ENCODE assay signal across 1 cellular context in genomic region chr19:40445637-40445944, GRCh38.
TF ChIP-seq lines count a peak whose summit lies in the region.

No MANE protein-coding gene starts in this region.

TF ChIP-seq in SK-N-SH treated with all-trans-retinoic acid at 6 μM for 48 hours, 23 proteins besides CTCF, POLR2A, EP300 and RAD21 (continued from another document):
- no peak for TF ChIP-seq CREB5 (CRISPR knock-in tag; IDR thresholded peaks at IDR 0.05; ENCODE audit: low read depth)
- TF ChIP-seq TCF4 (CRISPR knock-in tag; IDR thresholded peaks at IDR 0.05; ENCODE audit: borderline replicate concordance): no peak
- TF ChIP-seq ZNF70 (CRISPR knock-in tag; IDR thresholded peaks at IDR 0.05): no peak
- no peak for TF ChIP-seq CSRNP3 (CRISPR knock-in tag; IDR thresholded peaks at IDR 0.05)
- TF ChIP-seq ZNF8 (CRISPR knock-in tag; IDR thresholded peaks at IDR 0.05): no peak
- TF ChIP-seq POU6F1 (CRISPR knock-in tag; IDR thresholded peaks at IDR 0.05; ENCODE audit: borderline replicate concordance, low read depth): no peak
- TF ChIP-seq ZFP30 (CRISPR knock-in tag; IDR thresholded peaks at IDR 0.05): no peak
- TF ChIP-seq PPARA (CRISPR knock-in tag; IDR thresholded peaks at IDR 0.05; ENCODE audit: borderline replicate concordance): no peak
- TF ChIP-seq ISL1 (CRISPR knock-in tag; IDR thresholded peaks at IDR 0.05): no peak
- no peak for TF ChIP-seq ZNF565 (CRISPR knock-in tag; conservative IDR thresholded peaks at IDR 0.05; ENCODE audit: low read depth)
- no peak for TF ChIP-seq OSR1 (CRISPR knock-in tag; IDR thresholded peaks at IDR 0.05)
- TF ChIP-seq GLIS3 (CRISPR knock-in tag; IDR thresholded peaks at IDR 0.05): no peak
- no peak for TF ChIP-seq ARNTL (CRISPR knock-in tag; IDR thresholded peaks at IDR 0.05; ENCODE audit: borderline replicate concordance, low read depth)
TF ChIP-seq in SK-N-SH treated with all-trans-retinoic acid at 6 μM for 48 hours: peak in this region for 0.
